30 cellular contexts compared by ENCODE assay signal in the genomic region with DNA sequence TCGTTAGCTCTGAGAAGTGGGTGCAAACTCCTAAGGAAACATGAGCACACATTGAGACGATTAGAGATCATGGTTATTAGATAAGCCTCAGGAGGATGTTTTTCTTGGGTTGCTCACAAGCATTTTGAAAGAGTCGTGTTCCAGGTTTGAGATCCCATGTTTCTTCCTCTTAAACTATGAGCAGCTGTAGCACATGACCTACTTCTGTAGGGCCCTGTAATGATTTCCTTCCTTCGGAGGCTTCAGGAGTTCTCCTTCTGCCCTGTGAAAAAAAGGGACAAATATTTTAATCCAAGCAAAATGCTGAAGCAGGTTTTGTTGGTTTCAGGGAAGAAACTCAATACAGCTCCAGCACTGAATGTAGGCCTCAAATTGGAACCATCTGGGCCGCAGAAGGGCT.
"Had no signal": no experiment of that assay in that cellular context is flagged by ENCODE, and none has a peak within 500 bp of the region (broad histone marks: within the 10 kb centered on the region; RNA-seq: fewer than 3 reads in every experiment).

No MANE protein-coding gene starts in this region.

- H3K4me2 ChIP-seq: hepatocyte had no signal

- H3K27ac Mint-ChIP-seq: activated B cell treated with CpG ODN at 0.5 μM for 24 hours; activated CD8-positive, alpha-beta T cell treated with anti-CD3 and anti-CD28 coated beads for 36 hours; activated naive CD4-positive, alpha-beta T cell treated with anti-CD3 and anti-CD28 coated beads, Interleukin-2, amount 50 U/mL, for 24 hours; activated naive CD8-positive, alpha-beta T cell treated with anti-CD3 and anti-CD28 coated beads for 36 hours; activated naive CD8-positive, alpha-beta T cell treated with anti-CD3 and anti-CD28 coated beads, Interleukin-2, amount 50 U/mL, for 24 hours; activated T-helper 17 cell treated with anti-CD3 and anti-CD28 coated beads, Interleukin-2, amount 50 U/mL, for 72 hours had no signal

- H3K4me3 ChIP-seq: adrenal gland, body of pancreas, colonic mucosa, esophagus squamous epithelium, gastroesophageal sphincter, heart right ventricle, hepatocyte had no signal

- H3K9me3 ChIP-seq: adrenal gland, body of pancreas, colonic mucosa, esophagus squamous epithelium, gastroesophageal sphincter, heart right ventricle had no signal

- H3K4me1 Mint-ChIP-seq: activated T-helper 17 cell treated with anti-CD3 and anti-CD28 coated beads, Interleukin-2, amount 50 U/mL, for 72 hours had no signal

- H3K9me3 Mint-ChIP-seq: activated B cell treated with CpG ODN at 0.5 μM for 24 hours; activated CD8-positive, alpha-beta T cell treated with anti-CD3 and anti-CD28 coated beads for 36 hours; activated naive CD4-positive, alpha-beta T cell treated with anti-CD3 and anti-CD28 coated beads, Interleukin-2, amount 50 U/mL, for 24 hours; activated naive CD8-positive, alpha-beta T cell treated with anti-CD3 and anti-CD28 coated beads for 36 hours; activated naive CD8-positive, alpha-beta T cell treated with anti-CD3 and anti-CD28 coated beads, Interleukin-2, amount 50 U/mL, for 24 hours; activated T-cell treated with anti-CD3 and anti-CD28 coated beads, Interleukin-2, amount 50 U/mL, for 4 hours; activated T-helper 17 cell treated with anti-CD3 and anti-CD28 coated beads, Interleukin-2, amount 50 U/mL, for 72 hours had no signal

- H3K79me2 ChIP-seq: hepatocyte had no signal

- H3K27me3 ChIP-seq: adrenal gland, body of pancreas, colonic mucosa, esophagus squamous epithelium, hepatocyte had no signal

- H3K27ac ChIP-seq: adrenal gland, body of pancreas, colonic mucosa, epithelial cell of prostate, esophagus squamous epithelium, gastroesophageal sphincter, heart right ventricle, hepatocyte, WERI-Rb-1 had no signal

- H2AFZ ChIP-seq: hepatocyte had no signal

- H3K4me3 Mint-ChIP-seq: activated B cell treated with CpG ODN at 0.5 μM for 24 hours; activated CD8-positive, alpha-beta T cell treated with anti-CD3 and anti-CD28 coated beads for 36 hours; activated naive CD4-positive, alpha-beta T cell treated with anti-CD3 and anti-CD28 coated beads, Interleukin-2, amount 50 U/mL, for 24 hours; activated naive CD8-positive, alpha-beta T cell treated with anti-CD3 and anti-CD28 coated beads for 36 hours; activated naive CD8-positive, alpha-beta T cell treated with anti-CD3 and anti-CD28 coated beads, Interleukin-2, amount 50 U/mL, for 24 hours; activated T-cell treated with anti-CD3 and anti-CD28 coated beads, Interleukin-2, amount 50 U/mL, for 4 hours; activated T-helper 17 cell treated with anti-CD3 and anti-CD28 coated beads, Interleukin-2, amount 50 U/mL, for 72 hours had no signal

- H3K4me1 ChIP-seq: adrenal gland, colonic mucosa, esophagus squamous epithelium, gastroesophageal sphincter, heart right ventricle had no signal

- H3K36me3 ChIP-seq: adrenal gland, colonic mucosa, esophagus squamous epithelium, gastroesophageal sphincter, heart right ventricle, WERI-Rb-1 had no signal

- DNase-seq: activated B cell treated with CpG ODN at 0.5 μM for 24 hours; activated CD4-positive, alpha-beta T cell treated with anti-CD3 and anti-CD28 coated beads for 48 hours; activated CD4-positive, alpha-beta T cell treated with anti-CD3 and anti-CD28 coated beads, Interleukin-2, amount 50 U/mL, for 1 hour; activated CD4-positive, alpha-beta T cell treated with anti-CD3 and anti-CD28 coated beads, Interleukin-2, amount 50 U/mL, for 48 hours; activated CD8-positive, alpha-beta memory T cell treated with anti-CD3 and anti-CD28 coated beads for 24 hours; activated CD8-positive, alpha-beta T cell treated with anti-CD3 and anti-CD28 coated beads for 36 hours; activated effector memory CD4-positive, alpha-beta T cell treated with Interleukin-2 at 50 U/mL for 16 hours; activated gamma-delta T cell treated with Interleukin-2 at 50 U/mL for 16 hours; activated naive CD4-positive, alpha-beta T cell treated with Interleukin-2 at 50 U/mL for 16 hours; activated naive CD8-positive, alpha-beta T cell treated with anti-CD3 and anti-CD28 coated beads for 36 hours; activated naive CD8-positive, alpha-beta T cell treated with anti-CD3 and anti-CD28 coated beads, Interleukin-2, amount 50 U/mL, for 24 hours; activated T-cell treated with anti-CD3 and anti-CD28 coated beads, Interleukin-2, amount 50 U/mL, for 4 hours; adrenal gland; amygdala; aorta; body of pancreas; caudate nucleus; colonic mucosa; effector CD8-positive, alpha-beta T cell; esophagus squamous epithelium; foreskin melanocyte; heart right ventricle; T-helper 2 cell; WERI-Rb-1 had no signal

- H3K27me3 Mint-ChIP-seq: activated B cell treated with CpG ODN at 0.5 μM for 24 hours had no signal

- H3K36me3 Mint-ChIP-seq: activated naive CD4-positive, alpha-beta T cell treated with anti-CD3 and anti-CD28 coated beads, Interleukin-2, amount 50 U/mL, for 24 hours; activated naive CD8-positive, alpha-beta T cell treated with anti-CD3 and anti-CD28 coated beads for 36 hours had no signal

- ATAC-seq: activated CD4-positive, CD25-positive, alpha-beta regulatory T cell treated with anti-CD3 and anti-CD28 coated beads, Interleukin-2, amount 50 U/mL, for 24 hours; activated CD8-positive, alpha-beta T cell treated with anti-CD3 and anti-CD28 coated beads for 36 hours; activated naive CD8-positive, alpha-beta T cell treated with anti-CD3 and anti-CD28 coated beads, Interleukin-2, amount 50 U/mL, for 24 hours; activated T-cell treated with anti-CD3 and anti-CD28 coated beads, Interleukin-2, amount 50 U/mL, for 4 hours; activated T-helper 17 cell treated with anti-CD3 and anti-CD28 coated beads, Interleukin-2, amount 50 U/mL, for 72 hours; body of pancreas; gastroesophageal sphincter; heart right ventricle had no signal
